Comparison of ENCODE assay signal across 13 cellular contexts in the genomic region with DNA sequence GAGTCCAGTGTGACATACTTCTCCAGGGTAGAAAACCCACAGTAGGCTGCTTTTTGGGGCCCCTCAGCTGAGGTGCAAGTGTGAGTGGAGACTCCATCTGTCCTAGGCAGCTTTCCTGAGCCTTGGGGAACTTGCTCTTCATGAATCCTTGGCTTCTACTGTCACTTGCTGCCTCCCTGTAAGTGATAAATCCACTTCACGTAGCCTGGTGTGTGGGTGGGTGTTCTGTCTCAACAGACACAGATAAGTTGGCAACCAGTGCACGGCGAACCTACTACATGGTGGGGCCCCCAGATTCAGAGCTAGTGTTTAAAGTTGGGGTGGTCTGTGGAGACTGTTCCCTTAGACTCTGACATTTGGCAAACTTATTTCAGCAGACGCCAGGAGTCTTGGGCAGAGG.
"Had no signal": no experiment of that assay in that cellular context is flagged by ENCODE, and none has a peak within 500 bp of the region (broad histone marks: within the 10 kb centered on the region; RNA-seq: fewer than 3 reads in every experiment).

No MANE protein-coding gene starts in this region.

- H3K27me3 ChIP-seq: gastrocnemius medialis, heart right ventricle, neutrophil, right atrium auricular region, stomach had no signal

- H3K4me1 ChIP-seq: gastrocnemius medialis had no signal

- H3K36me3 ChIP-seq: gastrocnemius medialis, heart right ventricle, neutrophil, right atrium auricular region, stomach had no signal

- H3K9me3 ChIP-seq: gastrocnemius medialis, heart right ventricle, neutrophil, right atrium auricular region, stomach had no signal

- H3K4me3 ChIP-seq: gastrocnemius medialis, heart right ventricle, right atrium auricular region, stomach had no signal

- ATAC-seq: esophagus mucosa; gastrocnemius medialis; naive thymus-derived CD4-positive, alpha-beta T cell had no signal

- DNase-seq: cortex of kidney; effector memory CD4-positive, alpha-beta T cell; gastrocnemius medialis; heart right ventricle; kidney glomerular epithelial cell; naive thymus-derived CD4-positive, alpha-beta T cell; small intestine; stimulated activated CD4-positive, alpha-beta T cell treated with anti-CD3 and anti-CD28 coated beads, Interleukin-12 subunit alpha, Interleukin-12 subunit beta, amount 100 ng/mL, for 4 hours; stimulated activated naive CD4-positive, alpha-beta T cell; stomach had no signal

- H3K27ac ChIP-seq: gastrocnemius medialis, neutrophil had no signal
